1 cellular context compared by ENCODE assay signal in genomic region chr5:173573126-173573960, GRCh38.
TF ChIP-seq lines count a peak whose summit lies in the region.

No MANE protein-coding gene starts in this region.

TF ChIP-seq in IMR-90, 13 proteins besides CTCF, POLR2A, EP300 and RAD21 (continued from another document):
- no peak for TF ChIP-seq ELK1 (IDR thresholded peaks at IDR 0.05; ENCODE audit: borderline replicate concordance, low read depth, low read length)
